ENCODE assay signal across 16 cellular contexts in genomic region chr10:351770-352318, GRCh38.
DNase-seq lines count a peak whose midpoint lies in the region; ATAC-seq and TF ChIP-seq lines count a peak whose summit lies in the region.
"Had no signal": no experiment of that assay in that cellular context is flagged by ENCODE, and none has a peak within 500 bp of the region (broad histone marks: within the 10 kb centered on the region; RNA-seq: fewer than 3 reads in every experiment).

No MANE protein-coding gene starts in this region.

- H3K4me1 Mint-ChIP-seq in activated T-cell treated with anti-CD3 and anti-CD28 coated beads, Interleukin-2, amount 50 U/mL, for 4 hours (ENCODE audit: low read depth): peaks cover 15% of the 10 kb centered on the region
- H3K4me1 Mint-ChIP-seq in activated naive CD8-positive, alpha-beta T cell treated with anti-CD3 and anti-CD28 coated beads for 36 hours: peaks cover 21% of the 10 kb centered on the region
- H3K4me1 Mint-ChIP-seq in stimulated activated effector memory CD8-positive, alpha-beta T cell treated with anti-CD3 and anti-CD28 coated beads, Interleukin-12 subunit alpha, Interleukin-12 subunit beta, amount 100 ng/mL, for 72 hours: peaks cover 21% of the 10 kb centered on the region
- no peaks in the 10 kb centered on the region for H3K4me1 Mint-ChIP-seq in chondrocyte (ENCODE audit: low read depth)

- peak; percentile 75 to 85 for ATAC-seq in activated T-cell treated with anti-CD3 and anti-CD28 coated beads, Interleukin-2, amount 50 U/mL, for 4 hours
- peak; percentile 64 for ATAC-seq in stimulated activated effector memory CD8-positive, alpha-beta T cell treated with anti-CD3 and anti-CD28 coated beads, Interleukin-12 subunit alpha, Interleukin-12 subunit beta, amount 100 ng/mL, for 72 hours
- ATAC-seq: esophagus mucosa, gastrocnemius medialis, HCT116, PC-3 had no signal

- TF ChIP-seq CTCF in chondrocyte (IDR thresholded peaks at IDR 0.05): no peak

- H3K27ac Mint-ChIP-seq in activated naive CD8-positive, alpha-beta T cell treated with anti-CD3 and anti-CD28 coated beads for 36 hours: peak overlapping the region; percentile 60
- H3K27ac Mint-ChIP-seq in stimulated activated effector memory CD8-positive, alpha-beta T cell treated with anti-CD3 and anti-CD28 coated beads, Interleukin-12 subunit alpha, Interleukin-12 subunit beta, amount 100 ng/mL, for 72 hours: no peak overlapping the region
- no peak overlapping the region for H3K27ac Mint-ChIP-seq in chondrocyte (ENCODE audit: unreplicated experiment)
- H3K27ac Mint-ChIP-seq: T-helper 1 cell treated with Interleukin-12 subunit alpha and Interleukin-12 subunit beta and Interleukin-4 antibody, amounts not matched to agents 30 μg/mL and 1 μg/mL, for 36 hours had no signal

- H3K9me3 Mint-ChIP-seq in activated T-cell treated with anti-CD3 and anti-CD28 coated beads, Interleukin-2, amount 50 U/mL, for 4 hours: no peaks in the 10 kb centered on the region
- H3K9me3 Mint-ChIP-seq in activated naive CD8-positive, alpha-beta T cell treated with anti-CD3 and anti-CD28 coated beads for 36 hours: no peaks in the 10 kb centered on the region
- no peaks in the 10 kb centered on the region for H3K9me3 Mint-ChIP-seq in stimulated activated effector memory CD8-positive, alpha-beta T cell treated with anti-CD3 and anti-CD28 coated beads, Interleukin-12 subunit alpha, Interleukin-12 subunit beta, amount 100 ng/mL, for 72 hours
- H3K9me3 Mint-ChIP-seq in chondrocyte (ENCODE audit: low read depth): no peaks in the 10 kb centered on the region

- no peak for DNase-seq in activated T-cell treated with anti-CD3 and anti-CD28 coated beads, Interleukin-2, amount 50 U/mL, for 4 hours
- no peak for DNase-seq in activated T-cell treated with anti-CD3 and anti-CD28 coated beads, Interleukin-2, amount 50 U/mL, for 1 hour
- DNase-seq in MV-4-11 (lab: John Stamatoyannopoulos, UW) (peak; percentile 3), KBM-7 (no peak), chondrocyte (ENCODE audit: low spot score) (no peak), GF-D8 (lab: John Stamatoyannopoulos, UW) (no peak)
- DNase-seq in activated naive CD8-positive, alpha-beta T cell treated with anti-CD3 and anti-CD28 coated beads for 36 hours: peak; percentile 31
- no peak for DNase-seq in stimulated activated effector memory CD8-positive, alpha-beta T cell treated with anti-CD3 and anti-CD28 coated beads, Interleukin-12 subunit alpha, Interleukin-12 subunit beta, amount 100 ng/mL, for 72 hours (ENCODE audit: low spot score in 2 of 2)
- DNase-seq: gastrocnemius medialis, NCI-H1417, NCI-H2171, NCI-H69, PC-3 had no signal

- no peak overlapping the region for H3K4me3 Mint-ChIP-seq in activated T-cell treated with anti-CD3 and anti-CD28 coated beads, Interleukin-2, amount 50 U/mL, for 4 hours
- H3K4me3 Mint-ChIP-seq in activated naive CD8-positive, alpha-beta T cell treated with anti-CD3 and anti-CD28 coated beads for 36 hours: no peak overlapping the region
- no peak overlapping the region for H3K4me3 Mint-ChIP-seq in stimulated activated effector memory CD8-positive, alpha-beta T cell treated with anti-CD3 and anti-CD28 coated beads, Interleukin-12 subunit alpha, Interleukin-12 subunit beta, amount 100 ng/mL, for 72 hours
- H3K4me3 Mint-ChIP-seq in chondrocyte (ENCODE audit: unreplicated experiment): no peak overlapping the region
- H3K4me3 Mint-ChIP-seq: T-helper 1 cell treated with Interleukin-12 subunit alpha and Interleukin-12 subunit beta and Interleukin-4 antibody, amounts not matched to agents 30 μg/mL and 1 μg/mL, for 36 hours had no signal

- no peaks in the 10 kb centered on the region for H3K36me3 Mint-ChIP-seq in activated T-cell treated with anti-CD3 and anti-CD28 coated beads, Interleukin-2, amount 50 U/mL, for 4 hours (ENCODE audit: insufficient read depth)
- H3K36me3 Mint-ChIP-seq in activated naive CD8-positive, alpha-beta T cell treated with anti-CD3 and anti-CD28 coated beads for 36 hours: no peaks in the 10 kb centered on the region
- no peaks in the 10 kb centered on the region for H3K36me3 Mint-ChIP-seq in stimulated activated effector memory CD8-positive, alpha-beta T cell treated with anti-CD3 and anti-CD28 coated beads, Interleukin-12 subunit alpha, Interleukin-12 subunit beta, amount 100 ng/mL, for 72 hours
- H3K36me3 Mint-ChIP-seq in chondrocyte (ENCODE audit: low read depth): peaks cover 53% of the 10 kb centered on the region

- H3K27me3 Mint-ChIP-seq in activated T-cell treated with anti-CD3 and anti-CD28 coated beads, Interleukin-2, amount 50 U/mL, for 4 hours (ENCODE audit: low read depth): no peaks in the 10 kb centered on the region
- no peaks in the 10 kb centered on the region for H3K27me3 Mint-ChIP-seq in activated naive CD8-positive, alpha-beta T cell treated with anti-CD3 and anti-CD28 coated beads for 36 hours
- H3K27me3 Mint-ChIP-seq in chondrocyte (ENCODE audit: low read depth): no peaks in the 10 kb centered on the region

- in situ Hi-C loops in KBM-7 (cut with MboI; ENCODE audit: low pct_unique_long_range_greater_than_20kb, low sequenced_read_pairs): no loop called here

Comparison
In these comparisons a context has a peak if more than half of its experiments do, and no peak if none do; other contexts are left out.
1. DNase-seq: peak in MV-4-11 (single experiment) and activated naive CD8-positive, alpha-beta T cell treated with anti-CD3 and anti-CD28 coated beads for 36 hours (single experiment); none in activated T-cell treated with anti-CD3 and anti-CD28 coated beads, Interleukin-2, amount 50 U/mL, for 4 hours (single experiment), activated T-cell treated with anti-CD3 and anti-CD28 coated beads, Interleukin-2, amount 50 U/mL, for 1 hour (single experiment), stimulated activated effector memory CD8-positive, alpha-beta T cell treated with anti-CD3 and anti-CD28 coated beads, Interleukin-12 subunit alpha, Interleukin-12 subunit beta, amount 100 ng/mL, for 72 hours (0 of 2), KBM-7 (single experiment), chondrocyte (single experiment) and GF-D8 (single experiment).